8 cellular contexts compared by ENCODE assay signal in the genomic region with DNA sequence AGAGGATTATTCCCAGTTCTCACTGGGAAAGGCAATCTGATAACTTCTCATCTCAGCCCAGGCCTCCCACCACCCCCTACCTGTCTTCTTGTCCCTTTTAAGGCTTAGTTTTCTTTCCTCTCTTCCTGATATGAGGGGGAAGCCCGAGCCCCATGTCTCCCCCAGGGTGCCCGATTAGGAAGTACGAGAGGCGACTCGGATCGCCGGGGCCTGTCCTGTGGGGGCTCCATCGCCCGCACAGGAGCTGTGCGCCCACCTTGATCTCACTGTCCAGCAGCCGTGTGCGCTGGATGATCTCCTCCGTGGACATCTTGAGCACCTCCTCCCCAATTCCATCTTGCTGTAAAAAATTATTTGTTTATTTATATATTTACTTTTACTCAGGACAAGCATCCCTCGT. TPM values are rescaled to one million over a fixed set of nuclear protein-coding genes. Genes with fewer than 3 reads are reported as not detected.
A peak's percentile ranks its signal among the peaks of the same experiment; 100 is the strongest.
DNase-seq lines count a peak whose midpoint lies in the region; ATAC-seq, FAIRE-seq and TF ChIP-seq lines count a peak whose summit lies in the region.

No MANE protein-coding gene starts in this region.

- POLR2A ChIA-PET in CD8-positive, alpha-beta memory T cell (lab: Charles Lee), result interaction anchor here (1.4 to 1.8 kb wide), 5 partner anchors 9 to 177 kb away, joined by 3 to 6 read pairs (median 6); a partner anchor contains a TSS
- POLR2A ChIA-PET in PC-3 (lab: Charles Lee; ENCODE audit: unreplicated experiment) (no interaction called here), endothelial cell of umbilical vein (lab: Charles Lee) (interaction anchor here (1.1 to 1.4 kb wide), 2 partner anchors 10 to 15 kb away, joined by 4 to 7 read pairs; no protein-coding TSS in a partner anchor)

- H3K4me2 ChIP-seq in PC-3 (ENCODE audit: low read length) (peak overlapping the region; percentile 94), endothelial cell of umbilical vein (ENCODE audit: insufficient read depth, low read length) (peak overlapping the region; percentile 81)

- no peak for TF ChIP-seq POLR2A in endothelial cell of umbilical vein (IDR thresholded peaks at IDR 0.05; ENCODE audit: low read depth, low read length)

- intact Hi-C loops in PC-3 (cut with micrococcal nuclease), result no loop called here
- intact Hi-C loops in endothelial cell of umbilical vein (cut with micrococcal nuclease), result loop anchor here (1.0 to 5.0 kb wide), 3 partner anchors 9 to 152 kb away; a partner anchor contains a TSS

- H3K27me3 ChIP-seq in CD8-positive, alpha-beta memory T cell (ENCODE audit: insufficient read depth, low read length, poor library complexity, severe bottlenecking), result no peaks in the 10 kb centered on the region
- H3K27me3 ChIP-seq in PC-3 (ENCODE audit: low read length), result no peaks in the 10 kb centered on the region
- no peaks in the 10 kb centered on the region for H3K27me3 ChIP-seq in endothelial cell of umbilical vein (ENCODE audit: control insufficient read depth in 2 of 2, insufficient read depth in 2 of 2, low read length in 2 of 2)
- no peaks in the 10 kb centered on the region for H3K27me3 ChIP-seq in neutrophil

- BruUV-seq in PC-3 (replicated peaks; lab: Mats Ljungman, UMichigan) (TSS peak; percentile 70), endothelial cell of umbilical vein (replicated peaks; lab: Mats Ljungman, UMichigan) (no TSS peak)

- H4K20me1 ChIP-seq in PC-3 (ENCODE audit: low read length), result no peaks in the 10 kb centered on the region
- no peaks in the 10 kb centered on the region for H4K20me1 ChIP-seq in endothelial cell of umbilical vein (replicated peaks; ENCODE audit: control insufficient read depth, extremely low read depth, insufficient read depth, low read length)

- no peaks in the 10 kb centered on the region for H3K9me2 ChIP-seq in PC-3 (replicated peaks; ENCODE audit: low read length)

- DNase-seq in CD8-positive, alpha-beta memory T cell, result no peak
- DNase-seq in PC-3 (no peak), endothelial cell of umbilical vein (ENCODE audit: low read depth, low spot score) (no peak), OCI-M1 (lab: John Stamatoyannopoulos, UW) (no peak), HTR-8/SVneo (ENCODE audit: insufficient read length, low spot score) (no peak)
- DNase-seq in activated effector memory CD4-positive, alpha-beta T cell treated with anti-CD3 and anti-CD28 coated beads, Interleukin-2, amount 50 U/mL, for 16 hours, result no peak

- H3K36me3 ChIP-seq in CD8-positive, alpha-beta memory T cell (ENCODE audit: insufficient read depth, low read length), result peaks cover 26% of the 10 kb centered on the region
- peaks cover 30% of the 10 kb centered on the region; the same call in 1 of the 2 replicates for H3K36me3 ChIP-seq in PC-3 (ENCODE audit: low read depth, low read length)
- peaks cover 12 to 18% of the 10 kb centered on the region in 2 experiments for H3K36me3 ChIP-seq in endothelial cell of umbilical vein (ENCODE audit: control insufficient read depth in 2 of 2, extremely low read depth in 1 of 2, insufficient read depth in 2 of 2, low read length in 2 of 2)
- peaks cover 23% of the 10 kb centered on the region for H3K36me3 ChIP-seq in neutrophil

- FAIRE-seq in endothelial cell of umbilical vein (lab: Jason Lieb, UNC) (no peak), HTR-8/SVneo (lab: Jason Lieb, UNC) (no peak)

- no peaks in the 10 kb centered on the region for H3K9me1 ChIP-seq in endothelial cell of umbilical vein (replicated peaks; ENCODE audit: control insufficient read depth, extremely low read depth, insufficient read depth, low read length)

- H3K9ac ChIP-seq in PC-3 (ENCODE audit: low read length) (peak overlapping the region; percentile 99), endothelial cell of umbilical vein (replicated peaks; ENCODE audit: extremely low read depth, insufficient read depth, low read length) (peak overlapping the region; percentile 96)

- peak overlapping the region; percentile 93 to 99 (median 99) for H3K4me3 Mint-ChIP-seq in CD8-positive, alpha-beta memory T cell

- H3K79me2 ChIP-seq in PC-3 (ENCODE audit: low read length) (peaks cover 31% of the 10 kb centered on the region), endothelial cell of umbilical vein (ENCODE audit: control insufficient read depth, insufficient read depth, low read length) (peaks cover 23% of the 10 kb centered on the region)

- TF ChIP-seq CTCF in PC-3 (conservative IDR thresholded peaks at IDR 0.05; ENCODE audit: low read depth, low read length) (no peak), endothelial cell of umbilical vein (IDR thresholded peaks at IDR 0.05; ENCODE audit: extremely low read depth in 1 of 2, insufficient read depth in 1 of 2, low read depth in 1 of 2, low read length in 2 of 2) (no peak), neutrophil (IDR thresholded peaks at IDR 0.05) (no peak)

- dilution Hi-C loops in endothelial cell of umbilical vein (cut with MboI; ENCODE audit: extremely low pct_ligation_motif_present, low sequenced_read_pairs), result no loop called here

- CTCF ChIA-PET in CD8-positive, alpha-beta memory T cell (lab: Charles Lee), result interaction anchor here (1.0 to 5.5 kb wide), 3 partner anchors 14 to 128 kb away, joined by 3 to 24 read pairs (median 11); no protein-coding TSS in a partner anchor
- CTCF ChIA-PET in PC-3 (lab: Charles Lee) (no interaction called here), endothelial cell of umbilical vein (lab: Charles Lee) (interaction anchor here (1.0 to 2.3 kb wide), 5 partner anchors 13 to 71 kb away, joined by 3 to 16 read pairs (median 9); no protein-coding TSS in a partner anchor)

- peaks cover 0 to 1% of the 10 kb centered on the region in 2 donors for H3K27me3 Mint-ChIP-seq in CD8-positive, alpha-beta memory T cell

- no peaks in the 10 kb centered on the region for H3K9me3 ChIP-seq in CD8-positive, alpha-beta memory T cell (ENCODE audit: low read length)
- H3K9me3 ChIP-seq in PC-3 (ENCODE audit: low read length) (no peaks in the 10 kb centered on the region), endothelial cell of umbilical vein (replicated peaks; ENCODE audit: control insufficient read depth, insufficient read depth, low read length) (no peaks in the 10 kb centered on the region), neutrophil (no peaks in the 10 kb centered on the region)

- peaks cover 23 to 31% (median 31%) of the 10 kb centered on the region in 3 donors for H3K4me1 Mint-ChIP-seq in CD8-positive, alpha-beta memory T cell

- peak overlapping the region; percentile 84 to 99 (median 98) for H3K27ac Mint-ChIP-seq in CD8-positive, alpha-beta memory T cell

- H3K36me3 Mint-ChIP-seq in CD8-positive, alpha-beta memory T cell, result peaks cover 5 to 55% (median 6%) of the 10 kb centered on the region in 3 donors

- peak overlapping the region; percentile 95 for H2AFZ ChIP-seq in PC-3 (ENCODE audit: low read length)
- no peak overlapping the region for H2AFZ ChIP-seq in endothelial cell of umbilical vein (ENCODE audit: low read depth, low read length)

- peak overlapping the region; percentile 93 for H3K27ac ChIP-seq in CD8-positive, alpha-beta memory T cell (ENCODE audit: low read depth, low read length)
- H3K27ac ChIP-seq in PC-3 (ENCODE audit: low read length) (peak overlapping the region; percentile 83), endothelial cell of umbilical vein (ENCODE audit: insufficient read depth, low read depth, low read length) (peak overlapping the region; percentile 90), neutrophil (peak overlapping the region; percentile 79)

- ATAC-seq in PC-3, result no peak
- no peak for ATAC-seq in HG03159 (IDR thresholded peaks at IDR 0.05; ENCODE audit: unreplicated experiment)

- no peaks in the 10 kb centered on the region for H3F3A ChIP-seq in PC-3 (ENCODE audit: low read length, unreplicated experiment)

- peak overlapping the region; percentile 99 for H3K4me3 ChIP-seq in CD8-positive, alpha-beta memory T cell (ENCODE audit: low read length)
- H3K4me3 ChIP-seq in PC-3 (ENCODE audit: low read length) (peak overlapping the region; percentile 97), endothelial cell of umbilical vein (replicated peaks in 1 of 3; ENCODE audit: insufficient read depth in 1 of 3, low read depth in 1 of 3, low read length in 3 of 3) (peak overlapping the region; percentile 68 to 89 (median 79)), neutrophil (ENCODE audit: low read depth in 1 of 2, low read length in 1 of 2) (peak overlapping the region; percentile 79 to 80)

- H3K9me3 Mint-ChIP-seq in CD8-positive, alpha-beta memory T cell, result no peaks in the 10 kb centered on the region

- H3K4me1 ChIP-seq in CD8-positive, alpha-beta memory T cell (ENCODE audit: insufficient read depth, low read length), result peaks cover 13% of the 10 kb centered on the region
- H3K4me1 ChIP-seq in PC-3 (ENCODE audit: insufficient read depth, low read length) (peaks cover 11% of the 10 kb centered on the region), endothelial cell of umbilical vein (ENCODE audit: control insufficient read depth, extremely low read depth, insufficient read depth, low read length) (peaks cover 10% of the 10 kb centered on the region), neutrophil (ENCODE audit: control insufficient read depth in 1 of 2, insufficient read depth in 1 of 2, low read depth in 1 of 2, low read length in 1 of 2) (peaks cover 19 to 21% of the 10 kb centered on the region in 2 experiments)

RNA-seq across cellular contexts. Expression of a gene that starts 0.6 kb away (rescaled TPM):
- 100 to 1,000 TPM; 200 to 219 TPM for total RNA-seq in CD8-positive, alpha-beta memory T cell
- polyA plus RNA-seq in CD8-positive, alpha-beta memory T cell, result 118 TPM
- total RNA-seq in PC-3 (2014; rRNA removed), result 275 and 314 TPM in 2 replicates
- 202 and 203 TPM in 2 replicates for total RNA-seq in endothelial cell of umbilical vein
- 153 and 179 TPM in 2 replicates for polyA plus RNA-seq in endothelial cell of umbilical vein
- 233 and 266 TPM in 2 replicates for polyA plus RNA-seq in endothelial cell of umbilical vein (2011; cell fraction: cytosol; rRNA removed)
- 158 and 268 TPM in 2 replicates for polyA plus RNA-seq in endothelial cell of umbilical vein (2011; cell fraction: nucleus; rRNA removed)
- polyA plus RNA-seq in endothelial cell of umbilical vein (2012), result 223 and 224 TPM in 2 replicates
- polyA minus RNA-seq in endothelial cell of umbilical vein, result 113 and 125 TPM in 2 replicates
- polyA minus RNA-seq in endothelial cell of umbilical vein (2011; cell fraction: cytosol; rRNA and poly(A)+ RNA removed), result 169 TPM
- polyA minus RNA-seq in endothelial cell of umbilical vein (2011; cell fraction: nucleus; rRNA and poly(A)+ RNA removed), result 47.0 and 56.1 TPM in 2 replicates

RNA-seq across cellular contexts. Expression of a gene that starts 17.2 kb away (rescaled TPM):
- 10 to 100 TPM; 20.2 to 23.4 TPM for total RNA-seq in CD8-positive, alpha-beta memory T cell
- 39.4 TPM for polyA plus RNA-seq in CD8-positive, alpha-beta memory T cell
- total RNA-seq in PC-3 (2014; rRNA removed), result 29.4 and 32.5 TPM in 2 replicates
- total RNA-seq in endothelial cell of umbilical vein, result 86.3 and 91.9 TPM in 2 replicates
- 94.3 and 124 TPM in 2 replicates for polyA plus RNA-seq in endothelial cell of umbilical vein
- polyA plus RNA-seq in endothelial cell of umbilical vein (2011; cell fraction: cytosol; rRNA removed), result 60.9 and 83.4 TPM in 2 replicates
- 264 and 286 TPM in 2 replicates for polyA plus RNA-seq in endothelial cell of umbilical vein (2011; cell fraction: nucleus; rRNA removed)
- 56.2 and 73.8 TPM in 2 replicates for polyA plus RNA-seq in endothelial cell of umbilical vein (2012)
- polyA minus RNA-seq in endothelial cell of umbilical vein, result 37.9 and 49.8 TPM in 2 replicates
- 12.0 TPM for polyA minus RNA-seq in endothelial cell of umbilical vein (2011; cell fraction: cytosol; rRNA and poly(A)+ RNA removed)
- 30.5 and 39.8 TPM in 2 replicates for polyA minus RNA-seq in endothelial cell of umbilical vein (2011; cell fraction: nucleus; rRNA and poly(A)+ RNA removed)

RNA-seq across cellular contexts. Expression of a gene that starts 23.3 kb away (rescaled TPM):
- under 1 TPM; 0.29 to 0.79 TPM for total RNA-seq in CD8-positive, alpha-beta memory T cell
- polyA plus RNA-seq in CD8-positive, alpha-beta memory T cell, result not detected
- total RNA-seq in PC-3 (2014; rRNA removed) (0.23 TPM in 1 of 2 replicates, not detected in the other), endothelial cell of umbilical vein (1.6 TPM in 2 replicates)
- polyA plus RNA-seq in endothelial cell of umbilical vein, result 0.18 and 0.27 TPM in 2 replicates
- 0.13 TPM in 1 of 2 replicates, not detected in the other for polyA plus RNA-seq in endothelial cell of umbilical vein (2011; cell fraction: cytosol; rRNA removed)
- 0.95 and 1.2 TPM in 2 replicates for polyA plus RNA-seq in endothelial cell of umbilical vein (2011; cell fraction: nucleus; rRNA removed)
- polyA plus RNA-seq in endothelial cell of umbilical vein (2012), result not detected in 2 replicates
- polyA minus RNA-seq in endothelial cell of umbilical vein, result 0.53 and 0.61 TPM in 2 replicates
- polyA minus RNA-seq in endothelial cell of umbilical vein (2011; cell fraction: cytosol; rRNA and poly(A)+ RNA removed), result not detected
- 1.8 and 4.5 TPM in 2 replicates for polyA minus RNA-seq in endothelial cell of umbilical vein (2011; cell fraction: nucleus; rRNA and poly(A)+ RNA removed)

RNA-seq across cellular contexts. Expression of a gene that starts 47.3 kb away (rescaled TPM):
- total RNA-seq in CD8-positive, alpha-beta memory T cell, result 1 to 10 TPM; 1.8 to 2.0 TPM
- polyA plus RNA-seq in CD8-positive, alpha-beta memory T cell, result not detected
- total RNA-seq in PC-3 (2014; rRNA removed) (0.22 TPM in 1 of 2 replicates, not detected in the other), endothelial cell of umbilical vein (not detected in 2 replicates)
- not detected in 2 replicates for polyA plus RNA-seq in endothelial cell of umbilical vein
- not detected in 2 replicates for polyA plus RNA-seq in endothelial cell of umbilical vein (2011; cell fraction: cytosol; rRNA removed)
- polyA plus RNA-seq in endothelial cell of umbilical vein (2011; cell fraction: nucleus; rRNA removed), result not detected in 2 replicates
- not detected in 2 replicates for polyA plus RNA-seq in endothelial cell of umbilical vein (2012)
- polyA minus RNA-seq in endothelial cell of umbilical vein, result 0.46 and 1.6 TPM in 2 replicates
- polyA minus RNA-seq in endothelial cell of umbilical vein (2011; cell fraction: cytosol; rRNA and poly(A)+ RNA removed), result not detected
- not detected in 2 replicates for polyA minus RNA-seq in endothelial cell of umbilical vein (2011; cell fraction: nucleus; rRNA and poly(A)+ RNA removed)
